9 cellular contexts compared by ENCODE assay signal in the genomic region with DNA sequence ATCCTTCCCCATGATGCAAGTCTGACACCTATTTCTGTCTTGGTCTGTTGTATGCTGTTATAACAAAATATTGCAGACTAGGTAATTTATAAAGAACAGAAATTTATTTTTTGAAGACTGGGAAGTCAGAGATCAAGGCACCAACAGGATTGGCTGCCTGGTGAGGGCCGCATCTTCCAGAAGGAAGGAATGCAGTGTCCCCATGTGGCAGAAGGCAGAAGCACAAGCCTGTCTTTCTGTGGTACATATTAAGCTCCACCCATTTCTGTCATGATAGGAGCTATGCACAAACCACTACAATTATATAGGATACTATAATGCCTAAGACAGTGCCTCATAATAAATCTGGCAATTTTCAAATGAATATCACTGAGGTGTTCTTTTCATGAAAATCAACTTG.
DNase-seq lines count a peak whose midpoint lies in the region; ATAC-seq and TF ChIP-seq lines count a peak whose summit lies in the region.
"Had no signal": no experiment of that assay in that cellular context is flagged by ENCODE, and none has a peak within 500 bp of the region (broad histone marks: within the 10 kb centered on the region; RNA-seq: fewer than 3 reads in every experiment).

No MANE protein-coding gene starts in this region.

- WGBS in iPS DF 6.9 (ENCODE audit: insufficient coverage, insufficient read length), result no CpG with 5 or more reads among the region's 1 CpG

- ATAC-seq in omental fat pad (ENCODE audit: low FRiP score) (no peak), GM19467 (IDR thresholded peaks at IDR 0.05; ENCODE audit: unreplicated experiment) (no peak), HG03457 (IDR thresholded peaks at IDR 0.05; ENCODE audit: unreplicated experiment) (no peak)

- no peaks in the 10 kb centered on the region for H3K27me3 Mint-ChIP-seq in activated naive CD8-positive, alpha-beta T cell treated with anti-CD3 and anti-CD28 coated beads for 36 hours

- no peaks in the 10 kb centered on the region for H3K36me3 Mint-ChIP-seq in activated naive CD8-positive, alpha-beta T cell treated with anti-CD3 and anti-CD28 coated beads for 36 hours

- no peaks in the 10 kb centered on the region for H3K4me1 Mint-ChIP-seq in activated naive CD8-positive, alpha-beta T cell treated with anti-CD3 and anti-CD28 coated beads for 36 hours

- H3K27ac ChIP-seq in iPS DF 6.9 (ENCODE audit: low read length), result no peak overlapping the region

- H3K4me1 ChIP-seq in iPS DF 6.9 (ENCODE audit: control insufficient read depth, insufficient read depth, low read length), result no peaks in the 10 kb centered on the region

- H3K27me3 ChIP-seq in H7 (ENCODE audit: control insufficient read depth, insufficient read depth, low read length) (no peaks in the 10 kb centered on the region), iPS DF 6.9 (ENCODE audit: control insufficient read depth, insufficient read depth, low read length) (no peaks in the 10 kb centered on the region)

- H3K36me3 ChIP-seq in H7 (replicated peaks; ENCODE audit: control insufficient read depth, insufficient read depth, low read length) (no peaks in the 10 kb centered on the region), iPS DF 6.9 (ENCODE audit: control insufficient read depth, insufficient read depth, low read length) (no peaks in the 10 kb centered on the region)

- H3K27ac Mint-ChIP-seq in activated naive CD8-positive, alpha-beta T cell treated with anti-CD3 and anti-CD28 coated beads for 36 hours, result no peak overlapping the region

- DNase-seq in AG20443 (ENCODE audit: low spot score) (peak; percentile 2), H7 (peak; percentile 7), RPMI8226 (peak; percentile 4), iPS DF 6.9 (ENCODE audit: low read depth, low spot score) (peak; percentile 20), omental fat pad (ENCODE audit: low spot score) (no peak)
- no peak for DNase-seq in activated naive CD8-positive, alpha-beta T cell treated with anti-CD3 and anti-CD28 coated beads for 36 hours
- DNase-seq: NK-92 treated with Interleukin-12 subunit alpha and Interleukin-12 subunit beta, amount 100 ng/mL, for 24 hours had no signal

- H3K4me3 Mint-ChIP-seq in activated naive CD8-positive, alpha-beta T cell treated with anti-CD3 and anti-CD28 coated beads for 36 hours, result no peak overlapping the region

- no peak for TF ChIP-seq CTCF in omental fat pad (IDR thresholded peaks at IDR 0.05)

- no peak overlapping the region for H3K4me3 ChIP-seq in H7 (ENCODE audit: insufficient read depth, low read depth, low read length)
- no peak overlapping the region for H3K4me3 ChIP-seq in iPS DF 6.9 (ENCODE audit: low read length)

- no peaks in the 10 kb centered on the region for H3K9me3 ChIP-seq in iPS DF 6.9 (ENCODE audit: control insufficient read depth, insufficient read depth, low read length)

- no peaks in the 10 kb centered on the region for H3K9me3 Mint-ChIP-seq in activated naive CD8-positive, alpha-beta T cell treated with anti-CD3 and anti-CD28 coated beads for 36 hours

Comparison
In these comparisons a context has a peak if more than half of its experiments do, and no peak if none do; other contexts are left out.
1. DNase-seq: peak in AG20443 (single experiment), H7 (single experiment), RPMI8226 (single experiment) and iPS DF 6.9 (single experiment); none in activated naive CD8-positive, alpha-beta T cell treated with anti-CD3 and anti-CD28 coated beads for 36 hours (single experiment) and omental fat pad (single experiment).